ENCODE assay signal across 22 cellular contexts in genomic region chr3:186496016-186496415, GRCh38. TPM values are rescaled to one million over a fixed set of nuclear protein-coding genes. Genes with fewer than 3 reads are reported as not detected.
"Had no signal": no experiment of that assay in that cellular context is flagged by ENCODE, and none has a peak within 500 bp of the region (broad histone marks: within the 10 kb centered on the region; RNA-seq: fewer than 3 reads in every experiment).

No MANE protein-coding gene starts in this region.

- H3K9me3 Mint-ChIP-seq: activated CD4-positive, alpha-beta T cell treated with anti-CD3 and anti-CD28 coated beads, Interleukin-2, amount 10 ng/mL, durations not matched to agents 7 days and 5 days; activated T-helper 17 cell treated with anti-CD3 and anti-CD28 coated beads, Interleukin-2, amount 50 U/mL, for 72 hours had no signal

- H3K27ac Mint-ChIP-seq: activated CD4-positive, alpha-beta memory T cell treated with anti-CD3 and anti-CD28 coated beads, Interleukin-2, amount 10 ng/mL, durations not matched to agents 7 days and 5 days; activated CD4-positive, alpha-beta T cell treated with anti-CD3 and anti-CD28 coated beads, Interleukin-2, amount 10 ng/mL, durations not matched to agents 7 days and 5 days; natural killer cell treated with Interleukin-12 subunit alpha and Interleukin-12 subunit beta and Interleukin-15 and Interleukin-18, amount 100 ng/mL, for 72 hours; WTC11 had no signal

- H3K36me3 Mint-ChIP-seq: WTC11 had no signal

- H3K4me3 Mint-ChIP-seq: activated CD4-positive, alpha-beta memory T cell treated with anti-CD3 and anti-CD28 coated beads, Interleukin-2, amount 10 ng/mL, durations not matched to agents 7 days and 5 days; activated CD4-positive, alpha-beta T cell treated with anti-CD3 and anti-CD28 coated beads, Interleukin-2, amount 10 ng/mL, durations not matched to agents 7 days and 5 days; activated T-cell treated with anti-CD3 and anti-CD28 coated beads, Interleukin-2, amount 50 U/mL, for 4 hours; activated T-helper 17 cell treated with anti-CD3 and anti-CD28 coated beads, Interleukin-2, amount 50 U/mL, for 72 hours; central memory CD8-positive, alpha-beta T cell; natural killer cell treated with Interleukin-12 subunit alpha and Interleukin-12 subunit beta and Interleukin-15 and Interleukin-18, amount 100 ng/mL, for 72 hours; WTC11 had no signal

- DNase-seq: activated CD4-positive, alpha-beta memory T cell treated with anti-CD3 and anti-CD28 coated beads, Interleukin-2, amount 10 ng/mL, durations not matched to agents 7 days and 5 days; activated CD4-positive, alpha-beta T cell treated with anti-CD3 and anti-CD28 coated beads for 1 hour; activated CD4-positive, alpha-beta T cell treated with anti-CD3 and anti-CD28 coated beads, Interleukin-2, amount 10 ng/mL, durations not matched to agents 7 days and 5 days; activated gamma-delta T cell treated with Interleukin-2 at 50 U/mL for 16 hours; activated naive CD4-positive, alpha-beta T cell treated with anti-CD3 and anti-CD28 coated beads, Interleukin-2, amount 50 U/mL, for 16 hours; activated T-cell treated with anti-CD3 and anti-CD28 coated beads, Interleukin-2, amount 50 U/mL, for 4 hours; amygdala; effector memory CD4-positive, alpha-beta T cell; erythroblast; gastrocnemius medialis; glutamatergic neuron; left cardiac atrium; left ventricle myocardium superior; psoas muscle; stimulated activated naive CD4-positive, alpha-beta T cell treated with Interleukin-2 at 50 U/mL for 16 hours; T-helper 2 cell; transverse colon had no signal

- H3K4me1 Mint-ChIP-seq: activated CD4-positive, alpha-beta memory T cell treated with anti-CD3 and anti-CD28 coated beads, Interleukin-2, amount 10 ng/mL, durations not matched to agents 7 days and 5 days; activated CD4-positive, alpha-beta T cell treated with anti-CD3 and anti-CD28 coated beads, Interleukin-2, amount 10 ng/mL, durations not matched to agents 7 days and 5 days; central memory CD8-positive, alpha-beta T cell; WTC11 had no signal

- H3K27me3 Mint-ChIP-seq: activated CD4-positive, alpha-beta T cell treated with anti-CD3 and anti-CD28 coated beads, Interleukin-2, amount 10 ng/mL, durations not matched to agents 7 days and 5 days; activated T-helper 17 cell treated with anti-CD3 and anti-CD28 coated beads, Interleukin-2, amount 50 U/mL, for 72 hours; central memory CD8-positive, alpha-beta T cell had no signal

RNA-seq across cellular contexts. Expression of gene CRYGS, which starts 48.2 kb away (rescaled TPM):
- total RNA-seq: vagina had no signal
